In the genomic region with DNA sequence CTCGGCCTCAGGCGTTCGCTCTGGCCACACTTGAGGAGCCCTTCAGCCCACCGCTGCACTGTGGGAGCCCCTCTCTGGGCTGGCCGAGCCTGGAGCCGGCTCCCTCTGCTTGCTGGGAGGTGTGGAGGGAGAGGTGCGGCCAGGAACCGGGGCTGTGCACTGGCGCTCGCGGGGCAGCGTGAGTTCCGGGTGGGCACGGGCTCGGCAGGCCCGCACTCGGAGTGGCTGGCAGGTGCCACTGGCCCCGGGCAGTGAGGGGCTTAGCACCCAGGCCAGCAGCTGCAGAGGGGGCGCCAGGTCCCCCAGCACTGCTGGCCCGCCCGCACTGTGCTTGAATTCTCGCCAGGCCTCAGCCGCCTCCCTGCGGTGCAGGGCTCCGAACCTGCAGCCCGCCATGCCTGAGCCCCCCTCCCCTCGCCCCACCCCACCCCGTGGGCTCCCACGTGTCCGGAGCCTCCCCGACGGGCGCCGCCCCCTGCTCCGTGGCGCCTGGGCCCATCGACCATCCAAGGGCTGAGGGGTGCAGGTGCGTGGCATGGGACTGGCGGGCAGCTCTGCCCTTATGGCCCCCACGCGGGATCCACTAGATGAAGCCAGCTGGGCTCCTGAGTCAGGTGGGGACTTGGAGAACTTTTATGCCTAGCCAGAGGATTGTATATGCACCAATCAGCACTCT, we compare ENCODE assay signal across 32 cellular contexts.
"Had no signal": no experiment of that assay in that cellular context is flagged by ENCODE, and none has a peak within 500 bp of the region (broad histone marks: within the 10 kb centered on the region; RNA-seq: fewer than 3 reads in every experiment).

No MANE protein-coding gene starts in this region.

- ATAC-seq: activated CD8-positive, alpha-beta T cell treated with anti-CD3 and anti-CD28 coated beads for 36 hours; activated naive CD4-positive, alpha-beta T cell treated with anti-CD3 and anti-CD28 coated beads, Interleukin-2, amount 50 U/mL, for 72 hours; activated T-cell treated with anti-CD3 and anti-CD28 coated beads, Interleukin-2, amount 50 U/mL, for 4 hours; activated T-cell treated with anti-CD3 and anti-CD28 coated beads, Interleukin-2, amount 50 U/mL, for 72 hours; activated T-helper 17 cell treated with anti-CD3 and anti-CD28 coated beads, Interleukin-2, amount 50 U/mL, for 72 hours; body of pancreas had no signal

- H3K27ac Mint-ChIP-seq: activated B cell treated with CpG ODN at 0.5 μM for 24 hours; activated CD4-positive, alpha-beta memory T cell treated with anti-CD3 and anti-CD28 coated beads for 36 hours; activated CD4-positive, alpha-beta T cell treated with anti-CD3 and anti-CD28 coated beads, Interleukin-2, amount 10 ng/mL, durations not matched to agents 24 days and 14 days; activated CD8-positive, alpha-beta T cell treated with anti-CD3 and anti-CD28 coated beads for 36 hours; activated naive CD4-positive, alpha-beta T cell treated with anti-CD3 and anti-CD28 coated beads for 36 hours; activated naive CD4-positive, alpha-beta T cell treated with anti-CD3 and anti-CD28 coated beads, Interleukin-2, amount 50 U/mL, for 72 hours; activated naive CD8-positive, alpha-beta T cell treated with anti-CD3 and anti-CD28 coated beads for 36 hours; activated T-cell treated with anti-CD3 and anti-CD28 coated beads, Interleukin-2, amount 50 U/mL, for 72 hours; activated T-helper 1 cell treated with anti-CD3 and anti-CD28 coated beads, Interleukin-12 subunit alpha, Interleukin-12 subunit beta, Interleukin-2, Interleukin-4 antibody, amounts not matched to agents 30 ng/mL and 10 ng/mL and 1 ng/mL, durations not matched to agents 14 hours and 24 hours and 36 hours; activated T-helper 17 cell treated with anti-CD3 and anti-CD28 coated beads, Interleukin-2, amount 50 U/mL, for 72 hours; T-helper 1 cell treated with Interleukin-12 subunit alpha and Interleukin-12 subunit beta and Interleukin-4 antibody, amounts not matched to agents 30 μg/mL and 1 μg/mL, for 36 hours; T-helper 2 cell treated with Interferon-gamma antibody and Interleukin-4, amounts not matched to agents 5 μg/mL and 100 μg/mL, for 36 hours had no signal

- H3K4me1 Mint-ChIP-seq: activated CD4-positive, alpha-beta T cell treated with anti-CD3 and anti-CD28 coated beads, Interleukin-2, amount 10 ng/mL, durations not matched to agents 24 days and 14 days had no signal

- H3K4me3 Mint-ChIP-seq: activated B cell treated with CpG ODN at 0.5 μM for 24 hours; activated CD4-positive, alpha-beta memory T cell treated with anti-CD3 and anti-CD28 coated beads for 36 hours; activated CD4-positive, alpha-beta T cell treated with anti-CD3 and anti-CD28 coated beads, Interleukin-2, amount 10 ng/mL, durations not matched to agents 24 days and 14 days; activated CD8-positive, alpha-beta T cell treated with anti-CD3 and anti-CD28 coated beads for 36 hours; activated naive CD4-positive, alpha-beta T cell treated with anti-CD3 and anti-CD28 coated beads for 36 hours; activated naive CD8-positive, alpha-beta T cell treated with anti-CD3 and anti-CD28 coated beads for 36 hours; activated T-cell treated with anti-CD3 and anti-CD28 coated beads, Interleukin-2, amount 50 U/mL, for 4 hours; activated T-cell treated with anti-CD3 and anti-CD28 coated beads, Interleukin-2, amount 50 U/mL, for 72 hours; activated T-helper 1 cell treated with anti-CD3 and anti-CD28 coated beads, Interleukin-12 subunit alpha, Interleukin-12 subunit beta, Interleukin-2, Interleukin-4 antibody, amounts not matched to agents 30 ng/mL and 10 ng/mL and 1 ng/mL, durations not matched to agents 14 hours and 24 hours and 36 hours; activated T-helper 17 cell treated with anti-CD3 and anti-CD28 coated beads, Interleukin-2, amount 50 U/mL, for 72 hours; T-helper 1 cell treated with Interleukin-12 subunit alpha and Interleukin-12 subunit beta and Interleukin-4 antibody, amounts not matched to agents 30 μg/mL and 1 μg/mL, for 36 hours; T-helper 2 cell treated with Interferon-gamma antibody and Interleukin-4, amounts not matched to agents 5 μg/mL and 100 μg/mL, for 36 hours had no signal

- H3K9me3 Mint-ChIP-seq: activated CD4-positive, alpha-beta T cell treated with anti-CD3 and anti-CD28 coated beads, Interleukin-2, amount 10 ng/mL, durations not matched to agents 24 days and 14 days; activated CD8-positive, alpha-beta T cell treated with anti-CD3 and anti-CD28 coated beads for 36 hours; activated naive CD4-positive, alpha-beta T cell treated with anti-CD3 and anti-CD28 coated beads for 36 hours; activated naive CD4-positive, alpha-beta T cell treated with anti-CD3 and anti-CD28 coated beads, Interleukin-2, amount 50 U/mL, for 72 hours; activated naive CD8-positive, alpha-beta T cell treated with anti-CD3 and anti-CD28 coated beads for 36 hours; activated T-cell treated with anti-CD3 and anti-CD28 coated beads, Interleukin-2, amount 50 U/mL, for 4 hours; activated T-cell treated with anti-CD3 and anti-CD28 coated beads, Interleukin-2, amount 50 U/mL, for 72 hours; activated T-helper 1 cell treated with anti-CD3 and anti-CD28 coated beads, Interleukin-12 subunit alpha, Interleukin-12 subunit beta, Interleukin-2, Interleukin-4 antibody, amounts not matched to agents 30 ng/mL and 10 ng/mL and 1 ng/mL, durations not matched to agents 14 hours and 24 hours and 36 hours; activated T-helper 17 cell treated with anti-CD3 and anti-CD28 coated beads, Interleukin-2, amount 50 U/mL, for 72 hours; T-helper 1 cell treated with Interleukin-12 subunit alpha and Interleukin-12 subunit beta and Interleukin-4 antibody, amounts not matched to agents 30 μg/mL and 1 μg/mL, for 36 hours; T-helper 2 cell treated with Interferon-gamma antibody and Interleukin-4, amounts not matched to agents 5 μg/mL and 100 μg/mL, for 36 hours had no signal

- DNase-seq: activated B cell treated with CpG ODN at 0.5 μM for 24 hours; activated CD4-positive, alpha-beta memory T cell treated with anti-CD3 and anti-CD28 coated beads for 36 hours; activated CD4-positive, alpha-beta T cell treated with anti-CD3 and anti-CD28 coated beads for 4 hours; activated CD4-positive, alpha-beta T cell treated with anti-CD3 and anti-CD28 coated beads, Interleukin-2, amount 10 ng/mL, durations not matched to agents 24 days and 14 days; activated CD4-positive, alpha-beta T cell treated with anti-CD3 and anti-CD28 coated beads, Interleukin-2, amount 50 U/mL, for 1 hour; activated CD4-positive, alpha-beta T cell treated with anti-CD3 and anti-CD28 coated beads, Interleukin-2, amount 50 U/mL, for 4 hours; activated CD4-positive, CD25-positive, alpha-beta regulatory T cell treated with anti-CD3 and anti-CD28 coated beads, Interleukin-2, amount 50 U/mL, for 72 hours; activated CD8-positive, alpha-beta memory T cell treated with anti-CD3 and anti-CD28 coated beads, Interleukin-2, amount 50 U/mL, for 4 hours; activated CD8-positive, alpha-beta T cell treated with anti-CD3 and anti-CD28 coated beads for 36 hours; activated naive CD4-positive, alpha-beta T cell; activated naive CD4-positive, alpha-beta T cell treated with anti-CD3 and anti-CD28 coated beads for 36 hours; activated naive CD4-positive, alpha-beta T cell treated with anti-CD3 and anti-CD28 coated beads, Interleukin-2, amount 50 U/mL, for 16 hours; activated naive CD8-positive, alpha-beta T cell treated with anti-CD3 and anti-CD28 coated beads for 36 hours; activated T-cell treated with anti-CD3 and anti-CD28 coated beads for 4 hours; activated T-cell treated with anti-CD3 and anti-CD28 coated beads, Interleukin-2, amount 50 U/mL, for 1 hour; activated T-cell treated with anti-CD3 and anti-CD28 coated beads, Interleukin-2, amount 50 U/mL, for 4 hours; activated T-cell treated with anti-CD3 and anti-CD28 coated beads, Interleukin-2, amount 50 U/mL, for 72 hours; adrenal gland; amniotic stem cell; aorta; body of pancreas; brain microvascular endothelial cell; central memory CD4-positive, alpha-beta T cell; SW 1271; T-helper 1 cell; T-helper 2 cell; T-helper 9 cell had no signal

- H3K36me3 Mint-ChIP-seq: activated CD4-positive, alpha-beta memory T cell treated with anti-CD3 and anti-CD28 coated beads for 36 hours; activated naive CD4-positive, alpha-beta T cell treated with anti-CD3 and anti-CD28 coated beads, Interleukin-2, amount 50 U/mL, for 72 hours; activated naive CD8-positive, alpha-beta T cell treated with anti-CD3 and anti-CD28 coated beads for 36 hours had no signal

- H3K27me3 Mint-ChIP-seq: activated B cell treated with CpG ODN at 0.5 μM for 24 hours; activated CD4-positive, alpha-beta memory T cell treated with anti-CD3 and anti-CD28 coated beads for 36 hours; activated CD4-positive, alpha-beta T cell treated with anti-CD3 and anti-CD28 coated beads, Interleukin-2, amount 10 ng/mL, durations not matched to agents 24 days and 14 days; activated CD8-positive, alpha-beta T cell treated with anti-CD3 and anti-CD28 coated beads for 36 hours; activated naive CD8-positive, alpha-beta T cell treated with anti-CD3 and anti-CD28 coated beads for 36 hours; activated T-helper 17 cell treated with anti-CD3 and anti-CD28 coated beads, Interleukin-2, amount 50 U/mL, for 72 hours had no signal
